8 cellular contexts compared by ENCODE assay signal in genomic region chr7:100602889-100603696, GRCh38. TPM values are rescaled to one million over a fixed set of nuclear protein-coding genes. Genes with fewer than 3 reads are reported as not detected.
DNase-seq lines count a peak whose midpoint lies in the region; ATAC-seq and TF ChIP-seq lines count a peak whose summit lies in the region.

No MANE protein-coding gene starts in this region.

- no peak for TF ChIP-seq EP300 in upper lobe of left lung (IDR thresholded peaks at IDR 0.05)

- no peaks in the 10 kb centered on the region for H3K27me3 ChIP-seq in upper lobe of left lung

- H3K4me1 ChIP-seq in upper lobe of left lung, result peaks cover 15 to 42% (median 29%) of the 10 kb centered on the region in 4 donors

- H3K4me3 ChIP-seq in upper lobe of left lung, result peak overlapping the region in 3 of 4 donors; percentile 71 to 89 (median 79)

- H3K36me3 ChIP-seq in upper lobe of left lung, result no peaks in the 10 kb centered on the region

- H3K9me3 ChIP-seq in upper lobe of left lung, result no peaks in the 10 kb centered on the region

- WGBS in upper lobe of left lung, 2 donors, result 47 to 58% methylated on average over 17 to 20 of the region's 20 CpGs

- no peak for TF ChIP-seq POLR2A in upper lobe of left lung (IDR thresholded peaks at IDR 0.05)

- H3K27ac ChIP-seq in upper lobe of left lung, result peak overlapping the region; percentile 59 to 88 (median 76)

- no peaks in the 10 kb centered on the region for H3K9me3 Mint-ChIP-seq in activated T-cell treated with anti-CD3 and anti-CD28 coated beads, Interleukin-2, amount 50 U/mL, for 4 hours

- intact Hi-C loops in head of caudate nucleus (cut with DNase I), result no loop called here

- no peak for ATAC-seq in activated T-cell treated with anti-CD3 and anti-CD28 coated beads, Interleukin-2, amount 50 U/mL, for 4 hours
- peak; percentile 32 to 80 for ATAC-seq in upper lobe of left lung (ENCODE audit: low FRiP score in 2 of 2)

- H3K27me3 Mint-ChIP-seq in activated T-cell treated with anti-CD3 and anti-CD28 coated beads, Interleukin-2, amount 50 U/mL, for 4 hours (ENCODE audit: low read depth), result no peaks in the 10 kb centered on the region

- H3K36me3 Mint-ChIP-seq in activated T-cell treated with anti-CD3 and anti-CD28 coated beads, Interleukin-2, amount 50 U/mL, for 4 hours (ENCODE audit: insufficient read depth), result no peaks in the 10 kb centered on the region

- DNase-seq in activated T-cell treated with anti-CD3 and anti-CD28 coated beads, Interleukin-2, amount 50 U/mL, for 4 hours, result no peak
- no peak for DNase-seq in activated T-cell treated with anti-CD3 and anti-CD28 coated beads, Interleukin-2, amount 50 U/mL, for 48 hours
- DNase-seq in astrocyte of the hippocampus (ENCODE audit: low read depth, low spot score) (peak; percentile 80), left kidney (ENCODE audit: low read depth, low spot score) (peak; percentile 89), upper lobe of left lung (peak in 1 of 2 donors; percentile 49), RKO (ENCODE audit: low spot score) (no peak), head of caudate nucleus (no peak)
- DNase-seq in central memory CD4-positive, alpha-beta T cell, result no peak

- no peak for TF ChIP-seq CTCF in upper lobe of left lung (IDR thresholded peaks at IDR 0.05)

- peaks cover 15% of the 10 kb centered on the region for H3K4me1 Mint-ChIP-seq in activated T-cell treated with anti-CD3 and anti-CD28 coated beads, Interleukin-2, amount 50 U/mL, for 4 hours (ENCODE audit: low read depth)

- peak overlapping the region; percentile 78 for H3K4me3 Mint-ChIP-seq in activated T-cell treated with anti-CD3 and anti-CD28 coated beads, Interleukin-2, amount 50 U/mL, for 4 hours

RNA-seq across cellular contexts. Expression of gene PCOLCE, which starts 0.9 kb away (rescaled TPM):
- total RNA-seq in activated T-cell treated with anti-CD3 and anti-CD28 coated beads, Interleukin-2, amount 50 U/mL, for 4 hours, result 1 to 10 TPM; 1.4 to 3.1 (median 2.0) TPM
- total RNA-seq in upper lobe of left lung, result 100 to 1,000 TPM in 2 of 6 donors, 10 to 100 TPM in 4; 15.2 to 115 (median 47.3) TPM

RNA-seq across cellular contexts. Expression of gene MOSPD3, which starts 9.2 kb away (rescaled TPM):
- 1 to 10 TPM; 7.8 to 8.4 (median 7.9) TPM for total RNA-seq in activated T-cell treated with anti-CD3 and anti-CD28 coated beads, Interleukin-2, amount 50 U/mL, for 4 hours
- 10 to 100 TPM in 5 of 6 donors, 1 to 10 TPM in 1; 9.9 to 25.8 (median 16.0) TPM for total RNA-seq in upper lobe of left lung

RNA-seq across cellular contexts. Expression of gene FBXO24, which starts 17.0 kb away (rescaled TPM):
- under 1 TPM; 0.14 to 0.40 (median 0.34) TPM for total RNA-seq in activated T-cell treated with anti-CD3 and anti-CD28 coated beads, Interleukin-2, amount 50 U/mL, for 4 hours
- total RNA-seq in upper lobe of left lung, result 1 to 10 TPM in 1 of 6 donors, under 1 TPM in 2, not detected in 3; 0.63 to 4.2 (median 0.77) TPM

RNA-seq across cellular contexts. Expression of gene LRCH4, which starts 17.2 kb away (rescaled TPM):
- 10 to 100 TPM; 69.3 to 75.5 (median 73.1) TPM for total RNA-seq in activated T-cell treated with anti-CD3 and anti-CD28 coated beads, Interleukin-2, amount 50 U/mL, for 4 hours
- 100 to 1,000 TPM in 5 of 6 donors, 10 to 100 TPM in 1; 88.5 to 493 (median 121) TPM for total RNA-seq in upper lobe of left lung

RNA-seq across cellular contexts. Expression of gene SAP25, which starts 29.4 kb away (rescaled TPM):
- 1 to 10 TPM; 6.2 to 8.1 (median 7.6) TPM for total RNA-seq in activated T-cell treated with anti-CD3 and anti-CD28 coated beads, Interleukin-2, amount 50 U/mL, for 4 hours
- 10 to 100 TPM in 3 of 6 donors, 1 to 10 TPM in 3; 1.2 to 18.9 (median 12.7) TPM for total RNA-seq in upper lobe of left lung

Comparison
In these comparisons a context has a peak if more than half of its experiments do, and no peak if none do; other contexts are left out.
1. ATAC-seq: peak in upper lobe of left lung (2 of 2); none in activated T-cell treated with anti-CD3 and anti-CD28 coated beads, Interleukin-2, amount 50 U/mL, for 4 hours (0 of 2).
2. DNase-seq: peak in astrocyte of the hippocampus (single experiment) and left kidney (single experiment); none in activated T-cell treated with anti-CD3 and anti-CD28 coated beads, Interleukin-2, amount 50 U/mL, for 4 hours (single experiment), activated T-cell treated with anti-CD3 and anti-CD28 coated beads, Interleukin-2, amount 50 U/mL, for 48 hours (0 of 2), RKO (single experiment), central memory CD4-positive, alpha-beta T cell (single experiment) and head of caudate nucleus (0 of 42).
3. RNA of gene PCOLCE, which starts 0.9 kb away (total RNA-seq): 15.2 to 115 TPM in upper lobe of left lung; 1.4 to 3.1 TPM in activated T-cell treated with anti-CD3 and anti-CD28 coated beads, Interleukin-2, amount 50 U/mL, for 4 hours; every median in the first group is over 4 times any median in the second.